In genomic region chr12:6950401-6950801, GRCh38 we compare ENCODE assay signal across 9 cellular contexts. TPM values are rescaled to one million over a fixed set of nuclear protein-coding genes. Genes with fewer than 3 reads are reported as not detected.
DNase-seq lines count a peak whose midpoint lies in the region; ATAC-seq and TF ChIP-seq lines count a peak whose summit lies in the region.
"Had no signal": no experiment of that assay in that cellular context is flagged by ENCODE, and none has a peak within 500 bp of the region (broad histone marks: within the 10 kb centered on the region; RNA-seq: fewer than 3 reads in every experiment).

No MANE protein-coding gene starts in this region.

- in situ Hi-C loops in KBM-7 (cut with MboI; ENCODE audit: low pct_unique_long_range_greater_than_20kb, low sequenced_read_pairs), result no loop called here

- H3K36me3 Mint-ChIP-seq in HFFc6 (ENCODE audit: low read depth), result peaks cover 5% of the 10 kb centered on the region; the same call in 1 of the 2 replicates
- peaks cover 86% of the 10 kb centered on the region for H3K36me3 Mint-ChIP-seq in activated T-helper 17 cell treated with anti-CD3 and anti-CD28 coated beads, Interleukin-2, amount 50 U/mL, for 72 hours (ENCODE audit: low read depth)

- peak overlapping the region; percentile 88 to 95 (median 92); a peak in 19 of 22 replicates for H3K9ac ChIP-seq in BLaER1 treated with 17β-estradiol and CSF1 and Interleukin-3, amounts not matched to agents 10 nM and 100 nM
- H3K9ac ChIP-seq in mucosa of rectum (ENCODE audit: low read depth in 1 of 2, low read length in 2 of 2), result peak overlapping the region in 1 of 2 donors; percentile 72

- H3K4me3 ChIP-seq in BLaER1 treated with 17β-estradiol and CSF1 and Interleukin-3, amounts not matched to agents 10 nM and 100 nM, result peak overlapping the region; percentile 78 to 99 (median 86); a peak in 17 of 20 replicates
- H3K4me3 ChIP-seq in mucosa of rectum (ENCODE audit: low read length in 2 of 2) (peak overlapping the region in 1 of 2 donors; percentile 76), ascending aorta (no peak overlapping the region)

- peak overlapping the region; percentile 82 to 95 (median 93); a peak in 20 of 22 replicates for H3K27ac ChIP-seq in BLaER1 treated with 17β-estradiol and CSF1 and Interleukin-3, amounts not matched to agents 10 nM and 100 nM
- H3K27ac ChIP-seq in mucosa of rectum (ENCODE audit: low read depth in 2 of 2, low read length in 2 of 2) (peak overlapping the region; percentile 14 to 91), ascending aorta (no peak overlapping the region)

- H3K27me3 Mint-ChIP-seq in HFFc6 (ENCODE audit: insufficient read depth), result peaks cover 2% of the 10 kb centered on the region
- no peaks in the 10 kb centered on the region for H3K27me3 Mint-ChIP-seq in activated T-helper 17 cell treated with anti-CD3 and anti-CD28 coated beads, Interleukin-2, amount 50 U/mL, for 72 hours

- no peak for ATAC-seq in activated T-helper 17 cell treated with anti-CD3 and anti-CD28 coated beads, Interleukin-2, amount 50 U/mL, for 72 hours (replicated peaks)
- no peak for ATAC-seq in HG03097 (IDR thresholded peaks at IDR 0.05; ENCODE audit: low FRiP score, unreplicated experiment)

- H3K4me2 ChIP-seq in BLaER1 treated with 17β-estradiol and CSF1 and Interleukin-3, amounts not matched to agents 10 nM and 100 nM, result peak overlapping the region; percentile 92 to 100 (median 99)

- H3K27me3 ChIP-seq in BLaER1 treated with 17β-estradiol and CSF1 and Interleukin-3, amounts not matched to agents 10 nM and 100 nM, result no peaks in the 10 kb centered on the region
- H3K27me3 ChIP-seq in mucosa of rectum (ENCODE audit: control insufficient read depth in 2 of 2, insufficient read depth in 2 of 2, low read length in 2 of 2) (no peaks in the 10 kb centered on the region), ascending aorta (no peaks in the 10 kb centered on the region)

- intact Hi-C loops in ascending aorta (cut with DNase I), result no loop called here

- H3K4me3 Mint-ChIP-seq in HFFc6, result no peak overlapping the region
- peak overlapping the region; percentile 87 for H3K4me3 Mint-ChIP-seq in activated T-helper 17 cell treated with anti-CD3 and anti-CD28 coated beads, Interleukin-2, amount 50 U/mL, for 72 hours

- no peak overlapping the region for H3K27ac Mint-ChIP-seq in HFFc6
- H3K27ac Mint-ChIP-seq in activated T-helper 17 cell treated with anti-CD3 and anti-CD28 coated beads, Interleukin-2, amount 50 U/mL, for 72 hours, result peak overlapping the region; percentile 100

- peaks cover 0 to 27% (median 9%) of the 10 kb centered on the region in 11 experiments; a peak in 12 of 22 replicates for H3K36me3 ChIP-seq in BLaER1 treated with 17β-estradiol and CSF1 and Interleukin-3, amounts not matched to agents 10 nM and 100 nM
- H3K36me3 ChIP-seq in mucosa of rectum (ENCODE audit: control insufficient read depth in 2 of 2, insufficient read depth in 2 of 2, low read length in 2 of 2) (peaks cover 2 to 15% of the 10 kb centered on the region in 2 donors), ascending aorta (peaks cover 6 to 14% of the 10 kb centered on the region in 2 donors)

- no peaks in the 10 kb centered on the region for H3K9me3 ChIP-seq in BLaER1 treated with 17β-estradiol and CSF1 and Interleukin-3, amounts not matched to agents 10 nM and 100 nM (replicated peaks in 1 of 11)
- no peaks in the 10 kb centered on the region for H3K9me3 ChIP-seq in mucosa of rectum (ENCODE audit: control insufficient read depth in 2 of 2, low read length in 2 of 2)
- no peaks in the 10 kb centered on the region for H3K9me3 ChIP-seq in ascending aorta

- H3K9me3 Mint-ChIP-seq in HFFc6, result no peaks in the 10 kb centered on the region
- H3K9me3 Mint-ChIP-seq in activated T-helper 17 cell treated with anti-CD3 and anti-CD28 coated beads, Interleukin-2, amount 50 U/mL, for 72 hours, result no peaks in the 10 kb centered on the region

- peaks cover 0 to 22% (median 5%) of the 10 kb centered on the region in 11 experiments; a peak in 10 of 22 replicates for H4K20me1 ChIP-seq in BLaER1 treated with 17β-estradiol and CSF1 and Interleukin-3, amounts not matched to agents 10 nM and 100 nM

- no peak for DNase-seq in HFFc6
- DNase-seq in midbrain (lab: John Stamatoyannopoulos, UW), result no peak
- no peak for DNase-seq in ascending aorta (ENCODE audit: low spot score in 2 of 2)
- DNase-seq in KBM-7, result no peak

- peaks cover 64 to 97% (median 83%) of the 10 kb centered on the region in 10 experiments for H3K4me1 ChIP-seq in BLaER1 treated with 17β-estradiol and CSF1 and Interleukin-3, amounts not matched to agents 10 nM and 100 nM
- peaks cover 35 to 46% of the 10 kb centered on the region in 2 donors for H3K4me1 ChIP-seq in mucosa of rectum (ENCODE audit: control insufficient read depth in 2 of 2, insufficient read depth in 2 of 2, low read length in 2 of 2)
- peaks cover 0 to 3% of the 10 kb centered on the region in 2 donors for H3K4me1 ChIP-seq in ascending aorta

- TF ChIP-seq CTCF in HFFc6 (IDR thresholded peaks at IDR 0.05), result peak; percentile 62
- TF ChIP-seq CTCF in ascending aorta (IDR thresholded peaks at IDR 0.05), result no peak

- H3K4me1 Mint-ChIP-seq in HFFc6 (ENCODE audit: low read depth), result peaks cover 12% of the 10 kb centered on the region
- H3K4me1 Mint-ChIP-seq in activated T-helper 17 cell treated with anti-CD3 and anti-CD28 coated beads, Interleukin-2, amount 50 U/mL, for 72 hours, result peaks cover 48% of the 10 kb centered on the region

RNA-seq across cellular contexts. Expression of gene PTPN6, which starts 0.8 kb away (rescaled TPM):
- total RNA-seq in HFFc6 (2021; fragmentation: NEBNext Ultra II Directional; extraction: Animal tissue kit (Norgen Biotek cat#: 25700)), result not detected
- 100 to 1,000 TPM; 134 to 223 TPM for total RNA-seq in activated T-helper 17 cell treated with anti-CD3 and anti-CD28 coated beads, Interleukin-2, amount 50 U/mL, for 72 hours
- 1.7 TPM for total RNA-seq in ascending aorta

RNA-seq across cellular contexts. Expression of gene C12orf57, which starts 6.6 kb away (rescaled TPM):
- total RNA-seq in HFFc6 (2021; fragmentation: NEBNext Ultra II Directional; extraction: Animal tissue kit (Norgen Biotek cat#: 25700)), result 100 to 1,000 TPM; 115 to 131 (median 123) TPM
- 100 to 1,000 TPM; 192 to 307 TPM for total RNA-seq in activated T-helper 17 cell treated with anti-CD3 and anti-CD28 coated beads, Interleukin-2, amount 50 U/mL, for 72 hours
- 558 TPM for total RNA-seq in ascending aorta

RNA-seq across cellular contexts. Expression of gene RNU7-1, which starts 6.8 kb away (rescaled TPM):
- not detected for total RNA-seq in HFFc6 (2021; fragmentation: NEBNext Ultra II Directional; extraction: Animal tissue kit (Norgen Biotek cat#: 25700))
- total RNA-seq in activated T-helper 17 cell treated with anti-CD3 and anti-CD28 coated beads, Interleukin-2, amount 50 U/mL, for 72 hours, result not detected
- not detected for total RNA-seq in ascending aorta
- total RNA-seq: mucosa of gallbladder had no signal

RNA-seq across cellular contexts. Expression of gene PHB2, which starts 20.1 kb away (rescaled TPM):
- 100 to 1,000 TPM; 160 to 198 (median 182) TPM for total RNA-seq in HFFc6 (2021; fragmentation: NEBNext Ultra II Directional; extraction: Animal tissue kit (Norgen Biotek cat#: 25700))
- 100 to 1,000 TPM; 285 to 436 TPM for total RNA-seq in activated T-helper 17 cell treated with anti-CD3 and anti-CD28 coated beads, Interleukin-2, amount 50 U/mL, for 72 hours
- total RNA-seq in ascending aorta, result 85.5 TPM

RNA-seq across cellular contexts. Expression of gene EMG1, which starts 20.3 kb away (rescaled TPM):
- total RNA-seq in HFFc6 (2021; fragmentation: NEBNext Ultra II Directional; extraction: Animal tissue kit (Norgen Biotek cat#: 25700)), result 10 to 100 TPM; 64.9 to 83.7 (median 75.6) TPM
- total RNA-seq in activated T-helper 17 cell treated with anti-CD3 and anti-CD28 coated beads, Interleukin-2, amount 50 U/mL, for 72 hours, result 10 to 100 TPM; 50.9 to 90.5 TPM
- total RNA-seq in ascending aorta, result 37.4 TPM

Comparison
In these comparisons a context has a peak if more than half of its experiments do, and no peak if none do; other contexts are left out.
1. H3K27ac ChIP-seq: peak in BLaER1 treated with 17β-estradiol and CSF1 and Interleukin-3, amounts not matched to agents 10 nM and 100 nM (11 of 11) and mucosa of rectum (2 of 2); none in ascending aorta (0 of 2).
2. H3K4me3 ChIP-seq: peak in BLaER1 treated with 17β-estradiol and CSF1 and Interleukin-3, amounts not matched to agents 10 nM and 100 nM (10 of 10); none in ascending aorta (0 of 2).
3. RNA of gene PTPN6, which starts 0.8 kb away (total RNA-seq): 134 to 223 TPM in activated T-helper 17 cell treated with anti-CD3 and anti-CD28 coated beads, Interleukin-2, amount 50 U/mL, for 72 hours; 1.7 TPM in ascending aorta (single experiment) and not detected in HFFc6; every median in the first group is over 10 times any median in the second.